Comparison of ENCODE assay signal across 14 cellular contexts in genomic region chr17:20191066-20191465, GRCh38.
DNase-seq lines count a peak whose midpoint lies in the region; ATAC-seq and TF ChIP-seq lines count a peak whose summit lies in the region.
"Had no signal": no experiment of that assay in that cellular context is flagged by ENCODE, and none has a peak within 500 bp of the region (broad histone marks: within the 10 kb centered on the region; RNA-seq: fewer than 3 reads in every experiment).

No MANE protein-coding gene starts in this region.

- no peak for DNase-seq in GM23338 (ENCODE audit: low spot score)
- peak; percentile 83 for DNase-seq in fibroblast of gingiva (ENCODE audit: low read depth)
- peak; percentile 80 for DNase-seq in stromal cell of bone marrow (ENCODE audit: low read depth)
- DNase-seq in NCI-H187 (lab: John Stamatoyannopoulos, UW) = no peak
- DNase-seq in stimulated activated CD4-positive, alpha-beta T cell treated with anti-CD3 and anti-CD28 coated beads, Interleukin-4, amount 100 ng/mL, for 4 hours = no peak
- DNase-seq: activated T-cell treated with anti-CD3 and anti-CD28 coated beads, Interleukin-2, amount 50 U/mL, for 72 hours; COR-L47; cortex of kidney; upper lobe of left lung; WERI-Rb-1 had no signal

- no peaks in the 10 kb centered on the region for H3K9me2 ChIP-seq in GM23338 (ENCODE audit: insufficient read depth)

- peaks cover 26% of the 10 kb centered on the region for H3K9me3 Mint-ChIP-seq in GM23338

- H3K4me1 ChIP-seq in GM23338 (ENCODE audit: insufficient read depth) = peaks cover 56% of the 10 kb centered on the region
- H3K4me1 ChIP-seq: upper lobe of left lung had no signal

- H3K4me2 ChIP-seq in GM23338 = peak overlapping the region; percentile 73

- peak overlapping the region; percentile 94; the same call in 1 of the 2 replicates for H3K27ac Mint-ChIP-seq in GM23338
- H3K27ac Mint-ChIP-seq: activated T-cell treated with anti-CD3 and anti-CD28 coated beads, Interleukin-2, amount 50 U/mL, for 72 hours had no signal

- H2AFZ ChIP-seq in GM23338 = no peak overlapping the region

- peaks cover 50% of the 10 kb centered on the region for H3K4me1 Mint-ChIP-seq in GM23338

- ATAC-seq in GM23338 (no peak), GM18498 (IDR thresholded peaks at IDR 0.05; ENCODE audit: unreplicated experiment) (no peak), GM21367 (IDR thresholded peaks at IDR 0.05; ENCODE audit: unreplicated experiment) (no peak)
- ATAC-seq: activated T-cell treated with anti-CD3 and anti-CD28 coated beads, Interleukin-2, amount 50 U/mL, for 72 hours; GM12878 had no signal

- H3K36me3 Mint-ChIP-seq in GM23338 (ENCODE audit: low read depth) = peaks cover 37% of the 10 kb centered on the region

- peak overlapping the region; percentile 96; the same call in 1 of the 2 replicates for H3K27ac ChIP-seq in GM23338 (ENCODE audit: low read depth)
- peak overlapping the region; percentile 71 for H3K27ac ChIP-seq in VCaP
- H3K27ac ChIP-seq: upper lobe of left lung, WERI-Rb-1 had no signal

- peaks cover 15% of the 10 kb centered on the region for H3K36me3 ChIP-seq in GM23338 (ENCODE audit: insufficient read depth)
- H3K36me3 ChIP-seq: upper lobe of left lung, WERI-Rb-1 had no signal

- peaks cover 7% of the 10 kb centered on the region; the same call in 1 of the 2 replicates for H3F3A ChIP-seq in GM23338 (replicated peaks; ENCODE audit: low read depth)

- no peaks in the 10 kb centered on the region for H4K20me1 ChIP-seq in GM23338 (replicated peaks; ENCODE audit: insufficient read depth)

- peaks cover 85% of the 10 kb centered on the region for H3K79me2 ChIP-seq in GM23338 (replicated peaks; ENCODE audit: insufficient read depth)

- H3K27me3 ChIP-seq in GM23338 (ENCODE audit: insufficient read depth) = no peaks in the 10 kb centered on the region
- H3K27me3 ChIP-seq: upper lobe of left lung had no signal

- H3K4me3 ChIP-seq in GM23338 = peak overlapping the region; percentile 28
- H3K4me3 ChIP-seq: GM12878, upper lobe of left lung had no signal

- H3K4me3 Mint-ChIP-seq in GM23338 = no peak overlapping the region
- H3K4me3 Mint-ChIP-seq: activated T-cell treated with anti-CD3 and anti-CD28 coated beads, Interleukin-2, amount 50 U/mL, for 72 hours had no signal

- TF ChIP-seq CTCF in GM23338 (conservative IDR thresholded peaks at IDR 0.05; ENCODE audit: low read depth in 2 of 2) (no peak), VCaP (conservative IDR thresholded peaks at IDR 0.05) (no peak)

- peaks cover 5% of the 10 kb centered on the region for H3K27me3 Mint-ChIP-seq in GM23338 (ENCODE audit: insufficient read depth, low read depth, poor library complexity)

TF ChIP-seq in GM23338, 12 proteins besides CTCF, POLR2A, EP300 and RAD21 (continues in another document):
- no peak for TF ChIP-seq ZNF114 (CRISPR knock-in tag; IDR thresholded peaks at IDR 0.05)
- no peak for TF ChIP-seq REST (IDR thresholded peaks at IDR 0.05; ENCODE audit: unreplicated experiment)
- TF ChIP-seq, protein P1, sequence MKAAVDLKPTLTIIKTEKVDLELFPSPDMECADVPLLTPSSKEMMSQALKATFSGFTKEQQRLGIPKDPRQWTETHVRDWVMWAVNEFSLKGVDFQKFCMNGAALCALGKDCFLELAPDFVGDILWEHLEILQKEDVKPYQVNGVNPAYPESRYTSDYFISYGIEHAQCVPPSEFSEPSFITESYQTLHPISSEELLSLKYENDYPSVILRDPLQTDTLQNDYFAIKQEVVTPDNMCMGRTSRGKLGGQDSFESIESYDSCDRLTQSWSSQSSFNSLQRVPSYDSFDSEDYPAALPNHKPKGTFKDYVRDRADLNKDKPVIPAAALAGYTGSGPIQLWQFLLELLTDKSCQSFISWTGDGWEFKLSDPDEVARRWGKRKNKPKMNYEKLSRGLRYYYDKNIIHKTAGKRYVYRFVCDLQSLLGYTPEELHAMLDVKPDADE (IDR thresholded peaks at IDR 0.05) = no peak
- TF ChIP-seq CREB1 (CRISPR knock-in tag; IDR thresholded peaks at IDR 0.05; ENCODE audit: low read depth) = no peak
- no peak for TF ChIP-seq ZNF331 (CRISPR knock-in tag; IDR thresholded peaks at IDR 0.05; ENCODE audit: low read depth)
- TF ChIP-seq, protein P2, sequence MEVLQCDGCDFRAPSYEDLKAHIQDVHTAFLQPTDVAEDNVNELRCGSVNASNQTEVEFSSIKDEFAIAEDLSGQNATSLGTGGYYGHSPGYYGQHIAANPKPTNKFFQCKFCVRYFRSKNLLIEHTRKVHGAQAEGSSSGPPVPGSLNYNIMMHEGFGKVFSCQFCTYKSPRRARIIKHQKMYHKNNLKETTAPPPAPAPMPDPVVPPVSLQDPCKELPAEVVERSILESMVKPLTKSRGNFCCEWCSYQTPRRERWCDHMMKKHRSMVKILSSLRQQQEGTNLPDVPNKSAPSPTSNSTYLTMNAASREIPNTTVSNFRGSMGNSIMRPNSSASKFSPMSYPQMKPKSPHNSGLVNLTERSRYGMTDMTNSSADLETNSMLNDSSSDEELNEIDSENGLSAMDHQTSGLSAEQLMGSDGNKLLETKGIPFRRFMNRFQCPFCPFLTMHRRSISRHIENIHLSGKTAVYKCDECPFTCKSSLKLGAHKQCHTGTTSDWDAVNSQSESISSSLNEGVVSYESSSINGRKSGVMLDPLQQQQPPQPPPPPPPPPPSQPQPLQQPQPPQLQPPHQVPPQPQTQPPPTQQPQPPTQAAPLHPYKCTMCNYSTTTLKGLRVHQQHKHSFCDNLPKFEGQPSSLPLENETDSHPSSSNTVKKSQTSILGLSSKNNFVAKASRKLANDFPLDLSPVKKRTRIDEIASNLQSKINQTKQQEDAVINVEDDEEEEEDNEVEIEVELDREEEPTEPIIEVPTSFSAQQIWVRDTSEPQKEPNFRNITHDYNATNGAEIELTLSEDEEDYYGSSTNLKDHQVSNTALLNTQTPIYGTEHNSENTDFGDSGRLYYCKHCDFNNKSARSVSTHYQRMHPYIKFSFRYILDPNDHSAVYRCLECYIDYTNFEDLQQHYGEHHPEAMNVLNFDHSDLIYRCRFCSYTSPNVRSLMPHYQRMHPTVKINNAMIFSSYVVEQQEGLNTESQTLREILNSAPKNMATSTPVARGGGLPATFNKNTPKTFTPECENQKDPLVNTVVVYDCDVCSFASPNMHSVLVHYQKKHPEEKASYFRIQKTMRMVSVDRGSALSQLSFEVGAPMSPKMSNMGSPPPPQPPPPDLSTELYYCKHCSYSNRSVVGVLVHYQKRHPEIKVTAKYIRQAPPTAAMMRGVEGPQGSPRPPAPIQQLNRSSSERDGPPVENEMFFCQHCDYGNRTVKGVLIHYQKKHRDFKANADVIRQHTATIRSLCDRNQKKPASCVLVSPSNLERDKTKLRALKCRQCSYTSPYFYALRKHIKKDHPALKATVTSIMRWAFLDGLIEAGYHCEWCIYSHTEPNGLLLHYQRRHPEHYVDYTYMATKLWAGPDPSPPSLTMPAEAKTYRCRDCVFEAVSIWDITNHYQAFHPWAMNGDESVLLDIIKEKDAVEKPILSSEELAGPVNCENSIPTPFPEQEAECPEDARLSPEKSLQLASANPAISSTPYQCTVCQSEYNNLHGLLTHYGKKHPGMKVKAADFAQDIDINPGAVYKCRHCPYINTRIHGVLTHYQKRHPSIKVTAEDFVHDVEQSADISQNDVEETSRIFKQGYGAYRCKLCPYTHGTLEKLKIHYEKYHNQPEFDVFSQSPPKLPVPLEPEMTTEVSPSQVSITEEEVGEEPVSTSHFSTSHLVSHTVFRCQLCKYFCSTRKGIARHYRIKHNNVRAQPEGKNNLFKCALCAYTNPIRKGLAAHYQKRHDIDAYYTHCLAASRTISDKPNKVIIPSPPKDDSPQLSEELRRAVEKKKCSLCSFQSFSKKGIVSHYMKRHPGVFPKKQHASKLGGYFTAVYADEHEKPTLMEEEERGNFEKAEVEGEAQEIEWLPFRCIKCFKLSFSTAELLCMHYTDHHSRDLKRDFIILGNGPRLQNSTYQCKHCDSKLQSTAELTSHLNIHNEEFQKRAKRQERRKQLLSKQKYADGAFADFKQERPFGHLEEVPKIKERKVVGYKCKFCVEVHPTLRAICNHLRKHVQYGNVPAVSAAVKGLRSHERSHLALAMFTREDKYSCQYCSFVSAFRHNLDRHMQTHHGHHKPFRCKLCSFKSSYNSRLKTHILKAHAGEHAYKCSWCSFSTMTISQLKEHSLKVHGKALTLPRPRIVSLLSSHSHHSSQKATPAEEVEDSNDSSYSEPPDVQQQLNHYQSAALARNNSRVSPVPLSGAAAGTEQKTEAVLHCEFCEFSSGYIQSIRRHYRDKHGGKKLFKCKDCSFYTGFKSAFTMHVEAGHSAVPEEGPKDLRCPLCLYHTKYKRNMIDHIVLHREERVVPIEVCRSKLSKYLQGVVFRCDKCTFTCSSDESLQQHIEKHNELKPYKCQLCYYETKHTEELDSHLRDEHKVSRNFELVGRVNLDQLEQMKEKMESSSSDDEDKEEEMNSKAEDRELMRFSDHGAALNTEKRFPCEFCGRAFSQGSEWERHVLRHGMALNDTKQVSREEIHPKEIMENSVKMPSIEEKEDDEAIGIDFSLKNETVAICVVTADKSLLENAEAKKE (CRISPR knock-in tag; IDR thresholded peaks at IDR 0.05) = no peak
- no peak for TF ChIP-seq EZH2 (IDR thresholded peaks at IDR 0.05; ENCODE audit: low read depth, unreplicated experiment)
- TF ChIP-seq POLR2AphosphoS5 (IDR thresholded peaks at IDR 0.05; ENCODE audit: low read depth) = no peak
- TF ChIP-seq STAT1 (IDR thresholded peaks at IDR 0.05; ENCODE audit: unreplicated experiment) = no peak

Comparison
In these comparisons a context has a peak if more than half of its experiments do, and no peak if none do; other contexts are left out.
1. DNase-seq: peak in fibroblast of gingiva (single experiment) and stromal cell of bone marrow (single experiment); none in GM23338 (single experiment), NCI-H187 (0 of 2) and stimulated activated CD4-positive, alpha-beta T cell treated with anti-CD3 and anti-CD28 coated beads, Interleukin-4, amount 100 ng/mL, for 4 hours (0 of 2).